ENCODE assay signal across 8 cellular contexts in genomic region chr12:101697930-101698781, GRCh38. TPM values are rescaled to one million over a fixed set of nuclear protein-coding genes. Genes with fewer than 3 reads are reported as not detected.
DNase-seq lines count a peak whose midpoint lies in the region; ATAC-seq and TF ChIP-seq lines count a peak whose summit lies in the region.

No MANE protein-coding gene starts in this region.

- H3K4me1 ChIP-seq in BE2C (peaks cover 3% of the 10 kb centered on the region; the same call in 1 of the 2 replicates), neuron (ENCODE audit: insufficient read depth, low read length) (peaks cover 9% of the 10 kb centered on the region)

- H3K27me3 ChIP-seq in BE2C (no peaks in the 10 kb centered on the region), neuron (ENCODE audit: insufficient read depth, low read length) (no peaks in the 10 kb centered on the region)

- no peaks in the 10 kb centered on the region for H3K9me3 Mint-ChIP-seq in activated naive CD4-positive, alpha-beta T cell treated with anti-CD3 and anti-CD28 coated beads, Interleukin-2, amount 50 U/mL, for 72 hours

- peaks cover 6 to 10% of the 10 kb centered on the region in 2 donors for H3K36me3 Mint-ChIP-seq in activated naive CD4-positive, alpha-beta T cell treated with anti-CD3 and anti-CD28 coated beads, Interleukin-2, amount 50 U/mL, for 72 hours

- no peaks in the 10 kb centered on the region for H3K9me3 ChIP-seq in BE2C
- H3K9me3 ChIP-seq in neuron (ENCODE audit: low read length) = no peaks in the 10 kb centered on the region

- ATAC-seq in GM18519 (IDR thresholded peaks at IDR 0.05; ENCODE audit: low FRiP score, unreplicated experiment) (peak; percentile 10), HG02970 (IDR thresholded peaks at IDR 0.05; ENCODE audit: low FRiP score, unreplicated experiment) (peak; percentile 14), Right ventricle myocardium inferior (peak; percentile 52)
- ATAC-seq in activated naive CD4-positive, alpha-beta T cell treated with anti-CD3 and anti-CD28 coated beads, Interleukin-2, amount 50 U/mL, for 72 hours = peak; percentile 27 to 44

- H3K4me3 ChIP-seq in BE2C (ENCODE audit: low read depth, low read length) = peak overlapping the region; percentile 83
- peak overlapping the region; percentile 72 for H3K4me3 ChIP-seq in neuron (ENCODE audit: low read length)

- H3K36me3 ChIP-seq in BE2C (peaks cover 5% of the 10 kb centered on the region; the same call in 1 of the 2 replicates), neuron (ENCODE audit: insufficient read depth, low read length) (no peaks in the 10 kb centered on the region)

- peak overlapping the region; percentile 79 to 86 for H3K27ac Mint-ChIP-seq in activated naive CD4-positive, alpha-beta T cell treated with anti-CD3 and anti-CD28 coated beads, Interleukin-2, amount 50 U/mL, for 72 hours

- TF ChIP-seq CTCF in BE2C (IDR thresholded peaks at IDR 0.05; ENCODE audit: low read depth, low read length) = no peak

- intact Hi-C loops in Right ventricle myocardium inferior (cut with DNase I) = no loop called here

- H2AFZ ChIP-seq in neuron (ENCODE audit: low read depth, low read length) = peak overlapping the region; percentile 54

- DNase-seq in BE2C = peak; percentile 20
- DNase-seq in NOMO-1 (lab: John Stamatoyannopoulos, UW; ENCODE audit: unreplicated experiment in 2 of 2) = peak; percentile 28 to 57
- peak; percentile 24 to 60 for DNase-seq in activated naive CD4-positive, alpha-beta T cell treated with anti-CD3 and anti-CD28 coated beads, Interleukin-2, amount 50 U/mL, for 72 hours (ENCODE audit: low spot score in 2 of 2)
- DNase-seq in Right ventricle myocardium inferior (ENCODE audit: missing footprints) = peak; percentile 83
- DNase-seq in NCI-H1436 (lab: John Stamatoyannopoulos, UW) = no peak

RNA-seq across cellular contexts. Expression of gene CHPT1, which starts 0.7 kb away (rescaled TPM):
- polyA plus RNA-seq in BE2C (2012; ENCODE audit: insufficient read depth, insufficient read length, low read depth) = 26.0 TPM
- total RNA-seq in activated naive CD4-positive, alpha-beta T cell treated with anti-CD3 and anti-CD28 coated beads, Interleukin-2, amount 50 U/mL, for 72 hours = 10 to 100 TPM in 1 of 2 donors, 1 to 10 TPM in 1; 3.9 to 14.8 TPM
- total RNA-seq in Right ventricle myocardium inferior = 128 TPM

RNA-seq across cellular contexts. Expression of gene SYCP3, which starts 41.1 kb away (rescaled TPM):
- 0.51 TPM for polyA plus RNA-seq in BE2C (2012; ENCODE audit: insufficient read depth, insufficient read length, low read depth)
- total RNA-seq in activated naive CD4-positive, alpha-beta T cell treated with anti-CD3 and anti-CD28 coated beads, Interleukin-2, amount 50 U/mL, for 72 hours = under 1 TPM in 1 of 2 donors, not detected in 1; 0.21 TPM
- total RNA-seq in Right ventricle myocardium inferior = not detected
